ENCODE assay signal across 15 cellular contexts in genomic region chr12:22974865-22975264, GRCh38.
A peak's percentile ranks its signal among the peaks of the same experiment; 100 is the strongest.
DNase-seq lines count a peak whose midpoint lies in the region; ATAC-seq, FAIRE-seq and TF ChIP-seq lines count a peak whose summit lies in the region.
"Had no signal": no experiment of that assay in that cellular context is flagged by ENCODE, and none has a peak within 500 bp of the region (broad histone marks: within the 10 kb centered on the region; RNA-seq: fewer than 3 reads in every experiment).

No MANE protein-coding gene starts in this region.

- TF ChIP-seq CTCF in A549 (IDR thresholded peaks at IDR 0.05) (no peak), astrocyte (IDR thresholded peaks at IDR 0.05; ENCODE audit: insufficient read depth, low read depth, low read length) (no peak), hepatocyte (IDR thresholded peaks at IDR 0.05; ENCODE audit: poor library complexity) (no peak), type B pancreatic cell (conservative IDR thresholded peaks at IDR 0.05) (no peak)

- ATAC-seq in A549 (peak; percentile 92), HG03039 (IDR thresholded peaks at IDR 0.05; ENCODE audit: unreplicated experiment) (no peak)
- ATAC-seq: activated CD8-positive, alpha-beta T cell treated with anti-CD3 and anti-CD28 coated beads for 36 hours; Right ventricle myocardium inferior; sciatic nerve had no signal

- TF ChIP-seq RAD21 in A549 (conservative IDR thresholded peaks at IDR 0.05 in 1 of 2, IDR thresholded peaks at IDR 0.05 in 1 of 2): no peak

- no peak overlapping the region for H2AFZ ChIP-seq in astrocyte (ENCODE audit: low read depth, low read length)
- no peak overlapping the region for H2AFZ ChIP-seq in hepatocyte

- DNase-seq in A549 (ENCODE audit: low read depth in 1 of 2, low spot score in 1 of 2): peak; percentile 15 to 64
- peak; percentile 91 for DNase-seq in HS-27A (ENCODE audit: low read depth)
- peak; percentile 94 for DNase-seq in astrocyte (ENCODE audit: low read depth)
- DNase-seq in hepatocyte (ENCODE audit: low spot score): peak; percentile 23
- DNase-seq in NCI-H2227 (lab: John Stamatoyannopoulos, UW; ENCODE audit: unreplicated experiment): no peak
- DNase-seq in type B pancreatic cell (ENCODE audit: extremely low spot score, unreplicated experiment): no peak
- DNase-seq in stimulated activated CD4-positive, alpha-beta T cell treated with anti-CD3 and anti-CD28 coated beads, Interleukin-2, amount 100 ng/mL, for 48 hours: no peak
- DNase-seq: activated CD8-positive, alpha-beta T cell treated with anti-CD3 and anti-CD28 coated beads for 36 hours; AML-193; NCI-H1694 treated with DMSO at 0.1 percent for 48 hours had no signal

- CTCF ChIA-PET in A549 (lab: Yijun Ruan, JAX): no interaction called here

- H3K27me3 Mint-ChIP-seq in astrocyte (ENCODE audit: low read depth, unreplicated experiment) (no peaks in the 10 kb centered on the region), type B pancreatic cell (no peaks in the 10 kb centered on the region)
- H3K27me3 Mint-ChIP-seq: activated CD8-positive, alpha-beta T cell treated with anti-CD3 and anti-CD28 coated beads for 36 hours had no signal

- 0 out of 3 replicates have a peak overlapping the region, but pooled peaks have one; percentile 18 for H3K4me2 ChIP-seq in A549
- H3K4me2 ChIP-seq in astrocyte (ENCODE audit: low read length): peak overlapping the region; percentile 54
- H3K4me2 ChIP-seq in hepatocyte: no peak overlapping the region

- H3K4me1 ChIP-seq in A549: peaks cover 4% of the 10 kb centered on the region; the same call in 1 of the 3 replicates
- peaks cover 12% of the 10 kb centered on the region for H3K4me1 ChIP-seq in astrocyte (ENCODE audit: insufficient read depth, low read length)
- H3K4me1 ChIP-seq in hepatocyte (ENCODE audit: insufficient read depth): no peaks in the 10 kb centered on the region
- H3K4me1 ChIP-seq: esophagus muscularis mucosa had no signal

- no peak overlapping the region for H3K9ac ChIP-seq in astrocyte (ENCODE audit: low read length)

- H3K4me1 Mint-ChIP-seq in astrocyte (ENCODE audit: low read depth, unreplicated experiment): peaks cover 27% of the 10 kb centered on the region
- H3K4me1 Mint-ChIP-seq in type B pancreatic cell (ENCODE audit: unreplicated experiment): no peaks in the 10 kb centered on the region

- POLR2A ChIA-PET in A549 (lab: Yijun Ruan, JAX): no interaction called here

- H3K9me3 ChIP-seq in A549 (no peaks in the 10 kb centered on the region), astrocyte (ENCODE audit: insufficient read depth, low read depth, low read length) (no peaks in the 10 kb centered on the region), hepatocyte (ENCODE audit: low read depth) (no peaks in the 10 kb centered on the region)
- H3K9me3 ChIP-seq: esophagus muscularis mucosa had no signal

- TF ChIP-seq EP300 in A549 (IDR thresholded peaks at IDR 0.05): no peak

- H3K9me3 Mint-ChIP-seq in astrocyte (ENCODE audit: unreplicated experiment) (no peaks in the 10 kb centered on the region), type B pancreatic cell (no peaks in the 10 kb centered on the region)
- H3K9me3 Mint-ChIP-seq: activated CD8-positive, alpha-beta T cell treated with anti-CD3 and anti-CD28 coated beads for 36 hours had no signal

- H3K4me3 ChIP-seq in A549 (no peak overlapping the region), astrocyte (ENCODE audit: insufficient read depth, low read depth, low read length) (no peak overlapping the region), hepatocyte (no peak overlapping the region)
- H3K4me3 ChIP-seq: esophagus muscularis mucosa had no signal

- H3K36me3 ChIP-seq in astrocyte (ENCODE audit: insufficient read depth, low read length): no peaks in the 10 kb centered on the region
- H3K36me3 ChIP-seq in hepatocyte (replicated peaks; ENCODE audit: insufficient read depth, low read depth): no peaks in the 10 kb centered on the region
- H3K36me3 ChIP-seq: esophagus muscularis mucosa had no signal

- H4K20me1 ChIP-seq in astrocyte (ENCODE audit: insufficient read depth, low read length) (no peaks in the 10 kb centered on the region), hepatocyte (ENCODE audit: insufficient read depth, poor library complexity, severe bottlenecking) (no peaks in the 10 kb centered on the region)

- H3K4me3 Mint-ChIP-seq in astrocyte (ENCODE audit: unreplicated experiment): no peak overlapping the region
- H3K4me3 Mint-ChIP-seq in type B pancreatic cell: no peak overlapping the region
- H3K4me3 Mint-ChIP-seq: activated CD8-positive, alpha-beta T cell treated with anti-CD3 and anti-CD28 coated beads for 36 hours had no signal

- H3K27ac ChIP-seq in A549: no peak overlapping the region
- peak overlapping the region; percentile 48 for H3K27ac ChIP-seq in astrocyte (ENCODE audit: low read depth, low read length)
- H3K27ac ChIP-seq in hepatocyte: no peak overlapping the region
- H3K27ac ChIP-seq: esophagus muscularis mucosa, HL-60 had no signal

- TF ChIP-seq POLR2A in A549 (IDR thresholded peaks at IDR 0.05; ENCODE audit: low read length): no peak

- FAIRE-seq in A549 (lab: Jason Lieb, UNC) (no peak), astrocyte (lab: Jason Lieb, UNC) (peak; percentile 55)

- H3K79me2 ChIP-seq in astrocyte (ENCODE audit: insufficient read depth, low read length) (no peaks in the 10 kb centered on the region), hepatocyte (no peaks in the 10 kb centered on the region)

- H3K27ac Mint-ChIP-seq in astrocyte (ENCODE audit: unreplicated experiment) (peak overlapping the region; percentile 87), type B pancreatic cell (no peak overlapping the region)
- H3K27ac Mint-ChIP-seq: activated CD8-positive, alpha-beta T cell treated with anti-CD3 and anti-CD28 coated beads for 36 hours had no signal

- H3K9me2 ChIP-seq in hepatocyte (replicated peaks; ENCODE audit: insufficient read depth): no peaks in the 10 kb centered on the region

- H3K36me3 Mint-ChIP-seq in astrocyte (ENCODE audit: low read depth, unreplicated experiment): no peaks in the 10 kb centered on the region
- no peaks in the 10 kb centered on the region for H3K36me3 Mint-ChIP-seq in type B pancreatic cell

- H3K27me3 ChIP-seq in astrocyte (ENCODE audit: insufficient read depth, low read length) (no peaks in the 10 kb centered on the region), hepatocyte (no peaks in the 10 kb centered on the region)
- H3K27me3 ChIP-seq: esophagus muscularis mucosa had no signal

TF ChIP-seq in A549, 52 proteins besides CTCF, POLR2A, EP300 and RAD21:
- no peak for TF ChIP-seq SMC3 (IDR thresholded peaks at IDR 0.05)
- TF ChIP-seq JUNB (IDR thresholded peaks at IDR 0.05): 0 out of 2 replicates have a peak, but pooled peaks have one; percentile 12
- TF ChIP-seq FOSL2 (IDR thresholded peaks at IDR 0.05): 0 out of 2 replicates have a peak, but pooled peaks have one; percentile 37
- TF ChIP-seq FOSL2 (CRISPR knock-in tag; IDR thresholded peaks at IDR 0.05): peak; percentile 88

Comparison
In these comparisons a context has a peak if more than half of its experiments do, and no peak if none do; other contexts are left out.
1. DNase-seq: peak in A549 (2 of 2), HS-27A (single experiment), astrocyte (single experiment) and hepatocyte (single experiment); none in NCI-H2227 (single experiment), type B pancreatic cell (single experiment) and stimulated activated CD4-positive, alpha-beta T cell treated with anti-CD3 and anti-CD28 coated beads, Interleukin-2, amount 100 ng/mL, for 48 hours (0 of 2).